ENCODE assay signal across 1 cellular context in genomic region chr1:20551945-20552727, GRCh38.
A peak's percentile ranks its signal among the peaks of the same experiment; 100 is the strongest.
TF ChIP-seq lines count a peak whose summit lies in the region.

TSS of gene FAM43B (plus strand) at chr1:20552573. CDS start at chr1:20552974, 401 bp downstream.

TF ChIP-seq in HepG2, 621 proteins besides CTCF, POLR2A, EP300 and RAD21 (continued from another document and continues in another):
- TF ChIP-seq, protein P1, sequence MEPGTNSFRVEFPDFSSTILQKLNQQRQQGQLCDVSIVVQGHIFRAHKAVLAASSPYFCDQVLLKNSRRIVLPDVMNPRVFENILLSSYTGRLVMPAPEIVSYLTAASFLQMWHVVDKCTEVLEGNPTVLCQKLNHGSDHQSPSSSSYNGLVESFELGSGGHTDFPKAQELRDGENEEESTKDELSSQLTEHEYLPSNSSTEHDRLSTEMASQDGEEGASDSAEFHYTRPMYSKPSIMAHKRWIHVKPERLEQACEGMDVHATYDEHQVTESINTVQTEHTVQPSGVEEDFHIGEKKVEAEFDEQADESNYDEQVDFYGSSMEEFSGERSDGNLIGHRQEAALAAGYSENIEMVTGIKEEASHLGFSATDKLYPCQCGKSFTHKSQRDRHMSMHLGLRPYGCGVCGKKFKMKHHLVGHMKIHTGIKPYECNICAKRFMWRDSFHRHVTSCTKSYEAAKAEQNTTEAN (CRISPR knock-in tag; conservative IDR thresholded peaks at IDR 0.05), result no peak
- no peak for TF ChIP-seq EEA1 (CRISPR knock-in tag; IDR thresholded peaks at IDR 0.05; ENCODE audit: borderline replicate concordance)
- TF ChIP-seq, protein P2, sequence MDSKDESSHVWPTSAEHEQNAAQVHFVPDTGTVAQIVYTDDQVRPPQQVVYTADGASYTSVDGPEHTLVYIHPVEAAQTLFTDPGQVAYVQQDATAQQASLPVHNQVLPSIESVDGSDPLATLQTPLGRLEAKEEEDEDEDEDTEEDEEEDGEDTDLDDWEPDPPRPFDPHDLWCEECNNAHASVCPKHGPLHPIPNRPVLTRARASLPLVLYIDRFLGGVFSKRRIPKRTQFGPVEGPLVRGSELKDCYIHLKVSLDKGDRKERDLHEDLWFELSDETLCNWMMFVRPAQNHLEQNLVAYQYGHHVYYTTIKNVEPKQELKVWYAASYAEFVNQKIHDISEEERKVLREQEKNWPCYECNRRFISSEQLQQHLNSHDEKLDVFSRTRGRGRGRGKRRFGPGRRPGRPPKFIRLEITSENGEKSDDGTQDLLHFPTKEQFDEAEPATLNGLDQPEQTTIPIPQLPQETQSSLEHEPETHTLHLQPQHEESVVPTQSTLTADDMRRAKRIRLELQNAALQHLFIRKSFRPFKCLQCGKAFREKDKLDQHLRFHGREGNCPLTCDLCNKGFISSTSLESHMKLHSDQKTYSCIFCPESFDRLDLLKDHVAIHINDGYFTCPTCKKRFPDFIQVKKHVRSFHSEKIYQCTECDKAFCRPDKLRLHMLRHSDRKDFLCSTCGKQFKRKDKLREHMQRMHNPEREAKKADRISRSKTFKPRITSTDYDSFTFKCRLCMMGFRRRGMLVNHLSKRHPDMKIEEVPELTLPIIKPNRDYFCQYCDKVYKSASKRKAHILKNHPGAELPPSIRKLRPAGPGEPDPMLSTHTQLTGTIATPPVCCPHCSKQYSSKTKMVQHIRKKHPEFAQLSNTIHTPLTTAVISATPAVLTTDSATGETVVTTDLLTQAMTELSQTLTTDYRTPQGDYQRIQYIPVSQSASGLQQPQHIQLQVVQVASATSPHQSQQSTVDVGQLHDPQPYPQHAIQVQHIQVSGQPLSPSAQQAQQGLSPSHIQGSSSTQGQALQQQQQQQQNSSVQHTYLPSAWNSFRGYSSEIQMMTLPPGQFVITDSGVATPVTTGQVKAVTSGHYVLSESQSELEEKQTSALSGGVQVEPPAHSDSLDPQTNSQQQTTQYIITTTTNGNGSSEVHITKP (CRISPR knock-in tag; IDR thresholded peaks at IDR 0.05; ENCODE audit: low read depth), result peak; percentile 100
- TF ChIP-seq JUN (CRISPR knock-in tag; IDR thresholded peaks at IDR 0.05), result no peak
- TF ChIP-seq SATB2 (CRISPR knock-in tag; IDR thresholded peaks at IDR 0.05), result no peak
- TF ChIP-seq ZMYM4 (CRISPR knock-in tag; IDR thresholded peaks at IDR 0.05), result peak; percentile 61; the same call in 1 of the 2 replicates
- TF ChIP-seq RBM39 (IDR thresholded peaks at IDR 0.05; ENCODE audit: low read depth, low read length, poor library complexity, severe bottlenecking), result peak; percentile 35
- no peak for TF ChIP-seq ZNF879 (CRISPR knock-in tag; IDR thresholded peaks at IDR 0.05)
- TF ChIP-seq YY1 (IDR thresholded peaks at IDR 0.05; ENCODE audit: insufficient read depth, insufficient replicate concordance, low read depth, low read length), result peak; percentile 45
- TF ChIP-seq SETDB1 (CRISPR knock-in tag; IDR thresholded peaks at IDR 0.05; ENCODE audit: borderline replicate concordance), result no peak
- TF ChIP-seq HMG20B (CRISPR knock-in tag; conservative IDR thresholded peaks at IDR 0.05), result no peak
- TF ChIP-seq KDM3A (CRISPR knock-in tag; IDR thresholded peaks at IDR 0.05; ENCODE audit: low read depth), result no peak
- no peak for TF ChIP-seq ARID3A (IDR thresholded peaks at IDR 0.05; ENCODE audit: low read depth, low read length)
- no peak for TF ChIP-seq AHR (CRISPR knock-in tag; IDR thresholded peaks at IDR 0.05)
- no peak for TF ChIP-seq ZNF790 (CRISPR knock-in tag; IDR thresholded peaks at IDR 0.05; ENCODE audit: borderline replicate concordance)
- TF ChIP-seq ATF4 (CRISPR knock-in tag; IDR thresholded peaks at IDR 0.05), result 0 out of 4 replicates have a peak, but pooled peaks of 1 of the 2 experiments have one; percentile 32
- TF ChIP-seq, protein P3, sequence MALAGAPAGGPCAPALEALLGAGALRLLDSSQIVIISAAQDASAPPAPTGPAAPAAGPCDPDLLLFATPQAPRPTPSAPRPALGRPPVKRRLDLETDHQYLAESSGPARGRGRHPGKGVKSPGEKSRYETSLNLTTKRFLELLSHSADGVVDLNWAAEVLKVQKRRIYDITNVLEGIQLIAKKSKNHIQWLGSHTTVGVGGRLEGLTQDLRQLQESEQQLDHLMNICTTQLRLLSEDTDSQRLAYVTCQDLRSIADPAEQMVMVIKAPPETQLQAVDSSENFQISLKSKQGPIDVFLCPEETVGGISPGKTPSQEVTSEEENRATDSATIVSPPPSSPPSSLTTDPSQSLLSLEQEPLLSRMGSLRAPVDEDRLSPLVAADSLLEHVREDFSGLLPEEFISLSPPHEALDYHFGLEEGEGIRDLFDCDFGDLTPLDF (CRISPR knock-in tag; IDR thresholded peaks at IDR 0.05), result peak; percentile 56; the same call in 1 of the 2 replicates
- no peak for TF ChIP-seq SRSF4 (IDR thresholded peaks at IDR 0.05; ENCODE audit: low read depth, low read length, poor library complexity, severe bottlenecking)
- TF ChIP-seq DR1 (CRISPR knock-in tag; IDR thresholded peaks at IDR 0.05), result peak; percentile 62; the same call in 1 of the 2 replicates
- no peak for TF ChIP-seq ZNF619 (CRISPR knock-in tag; IDR thresholded peaks at IDR 0.05)
- TF ChIP-seq ZNF101 (CRISPR knock-in tag; IDR thresholded peaks at IDR 0.05; ENCODE audit: borderline replicate concordance, low read depth), result no peak
- TF ChIP-seq SALL1 (CRISPR knock-in tag; IDR thresholded peaks at IDR 0.05), result peak; percentile 64
- TF ChIP-seq XBP1 (CRISPR knock-in tag; IDR thresholded peaks at IDR 0.05), result no peak
- TF ChIP-seq ZBTB26 (CRISPR knock-in tag; IDR thresholded peaks at IDR 0.05; ENCODE audit: borderline replicate concordance), result peak; percentile 59; the same call in 1 of the 2 replicates
- TF ChIP-seq, protein P4, sequence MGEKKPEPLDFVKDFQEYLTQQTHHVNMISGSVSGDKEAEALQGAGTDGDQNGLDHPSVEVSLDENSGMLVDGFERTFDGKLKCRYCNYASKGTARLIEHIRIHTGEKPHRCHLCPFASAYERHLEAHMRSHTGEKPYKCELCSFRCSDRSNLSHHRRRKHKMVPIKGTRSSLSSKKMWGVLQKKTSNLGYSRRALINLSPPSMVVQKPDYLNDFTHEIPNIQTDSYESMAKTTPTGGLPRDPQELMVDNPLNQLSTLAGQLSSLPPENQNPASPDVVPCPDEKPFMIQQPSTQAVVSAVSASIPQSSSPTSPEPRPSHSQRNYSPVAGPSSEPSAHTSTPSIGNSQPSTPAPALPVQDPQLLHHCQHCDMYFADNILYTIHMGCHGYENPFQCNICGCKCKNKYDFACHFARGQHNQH (CRISPR knock-in tag; IDR thresholded peaks at IDR 0.05), result peak; percentile 41
- no peak for TF ChIP-seq GPBP1L1 (CRISPR knock-in tag; IDR thresholded peaks at IDR 0.05)
- TF ChIP-seq, protein P5, sequence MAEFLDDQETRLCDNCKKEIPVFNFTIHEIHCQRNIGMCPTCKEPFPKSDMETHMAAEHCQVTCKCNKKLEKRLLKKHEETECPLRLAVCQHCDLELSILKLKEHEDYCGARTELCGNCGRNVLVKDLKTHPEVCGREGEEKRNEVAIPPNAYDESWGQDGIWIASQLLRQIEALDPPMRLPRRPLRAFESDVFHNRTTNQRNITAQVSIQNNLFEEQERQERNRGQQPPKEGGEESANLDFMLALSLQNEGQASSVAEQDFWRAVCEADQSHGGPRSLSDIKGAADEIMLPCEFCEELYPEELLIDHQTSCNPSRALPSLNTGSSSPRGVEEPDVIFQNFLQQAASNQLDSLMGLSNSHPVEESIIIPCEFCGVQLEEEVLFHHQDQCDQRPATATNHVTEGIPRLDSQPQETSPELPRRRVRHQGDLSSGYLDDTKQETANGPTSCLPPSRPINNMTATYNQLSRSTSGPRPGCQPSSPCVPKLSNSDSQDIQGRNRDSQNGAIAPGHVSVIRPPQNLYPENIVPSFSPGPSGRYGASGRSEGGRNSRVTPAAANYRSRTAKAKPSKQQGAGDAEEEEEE (CRISPR knock-in tag; IDR thresholded peaks at IDR 0.05; ENCODE audit: borderline replicate concordance), result 0 out of 2 replicates have a peak, but pooled peaks have one; percentile 61
- TF ChIP-seq GABPB1 (CRISPR knock-in tag; IDR thresholded peaks at IDR 0.05), result peak; percentile 50
- peak; percentile 41; the same call in 1 of the 2 replicates for TF ChIP-seq NCOR1 (IDR thresholded peaks at IDR 0.05; ENCODE audit: borderline replicate concordance, low read length)
- 0 out of 2 replicates have a peak, but pooled peaks have one; percentile 37 for TF ChIP-seq ZNF563 (CRISPR knock-in tag; IDR thresholded peaks at IDR 0.05)
- no peak; the same call in none of the 2 replicates for TF ChIP-seq ZNF317 (CRISPR knock-in tag; IDR thresholded peaks at IDR 0.05)
- TF ChIP-seq FOXK1 (CRISPR knock-in tag; IDR thresholded peaks at IDR 0.05; ENCODE audit: borderline replicate concordance, low read depth), result peak; percentile 16; the same call in 1 of the 2 replicates
- no peak for TF ChIP-seq CHCHD3 (CRISPR knock-in tag; IDR thresholded peaks at IDR 0.05)
- no peak for TF ChIP-seq ZNF160 (CRISPR knock-in tag; IDR thresholded peaks at IDR 0.05)
- TF ChIP-seq ARID2 (CRISPR knock-in tag; IDR thresholded peaks at IDR 0.05; ENCODE audit: borderline replicate concordance), result peak; percentile 84; the same call in 1 of the 2 replicates
- no peak for TF ChIP-seq GLMP (CRISPR knock-in tag; IDR thresholded peaks at IDR 0.05; ENCODE audit: borderline replicate concordance)
- TF ChIP-seq ZNF570 (CRISPR knock-in tag; IDR thresholded peaks at IDR 0.05; ENCODE audit: borderline replicate concordance), result no peak
- no peak; the same call in 1 of the 2 replicates for TF ChIP-seq ZNF567 (CRISPR knock-in tag; IDR thresholded peaks at IDR 0.05; ENCODE audit: borderline replicate concordance)
- TF ChIP-seq, protein P6, sequence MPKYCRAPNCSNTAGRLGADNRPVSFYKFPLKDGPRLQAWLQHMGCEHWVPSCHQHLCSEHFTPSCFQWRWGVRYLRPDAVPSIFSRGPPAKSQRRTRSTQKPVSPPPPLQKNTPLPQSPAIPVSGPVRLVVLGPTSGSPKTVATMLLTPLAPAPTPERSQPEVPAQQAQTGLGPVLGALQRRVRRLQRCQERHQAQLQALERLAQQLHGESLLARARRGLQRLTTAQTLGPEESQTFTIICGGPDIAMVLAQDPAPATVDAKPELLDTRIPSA (CRISPR knock-in tag; IDR thresholded peaks at IDR 0.05; ENCODE audit: borderline replicate concordance), result 0 out of 2 replicates have a peak, but pooled peaks have one; percentile 72
- no peak for TF ChIP-seq ZNF652 (CRISPR knock-in tag; IDR thresholded peaks at IDR 0.05; ENCODE audit: borderline replicate concordance, low read depth)
- peak; percentile 40; the same call in 1 of the 2 replicates for TF ChIP-seq KMT2B (CRISPR knock-in tag; IDR thresholded peaks at IDR 0.05)
- peak; percentile 30; the same call in 1 of the 2 replicates for TF ChIP-seq NRL (CRISPR knock-in tag; IDR thresholded peaks at IDR 0.05; ENCODE audit: borderline replicate concordance)
- TF ChIP-seq, protein P7, sequence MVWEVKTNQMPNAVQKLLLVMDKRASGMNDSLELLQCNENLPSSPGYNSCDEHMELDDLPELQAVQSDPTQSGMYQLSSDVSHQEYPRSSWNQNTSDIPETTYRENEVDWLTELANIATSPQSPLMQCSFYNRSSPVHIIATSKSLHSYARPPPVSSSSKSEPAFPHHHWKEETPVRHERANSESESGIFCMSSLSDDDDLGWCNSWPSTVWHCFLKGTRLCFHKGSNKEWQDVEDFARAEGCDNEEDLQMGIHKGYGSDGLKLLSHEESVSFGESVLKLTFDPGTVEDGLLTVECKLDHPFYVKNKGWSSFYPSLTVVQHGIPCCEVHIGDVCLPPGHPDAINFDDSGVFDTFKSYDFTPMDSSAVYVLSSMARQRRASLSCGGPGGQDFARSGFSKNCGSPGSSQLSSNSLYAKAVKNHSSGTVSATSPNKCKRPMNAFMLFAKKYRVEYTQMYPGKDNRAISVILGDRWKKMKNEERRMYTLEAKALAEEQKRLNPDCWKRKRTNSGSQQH (CRISPR knock-in tag; IDR thresholded peaks at IDR 0.05; ENCODE audit: low read depth), result no peak
- no peak for TF ChIP-seq ZNF737 (CRISPR knock-in tag; IDR thresholded peaks at IDR 0.05; ENCODE audit: borderline replicate concordance)
- peak; percentile 69 for TF ChIP-seq HIVEP1 (CRISPR knock-in tag; IDR thresholded peaks at IDR 0.05)
